Comparison of ENCODE assay signal across 1 cellular context in genomic region chr10:30645340-30645827, GRCh38.
TF ChIP-seq lines count a peak whose summit lies in the region.

No MANE protein-coding gene starts in this region.

TF ChIP-seq in GM23338, 12 proteins besides CTCF, POLR2A, EP300 and RAD21 (continued from another document):
- TF ChIP-seq, protein P1, sequence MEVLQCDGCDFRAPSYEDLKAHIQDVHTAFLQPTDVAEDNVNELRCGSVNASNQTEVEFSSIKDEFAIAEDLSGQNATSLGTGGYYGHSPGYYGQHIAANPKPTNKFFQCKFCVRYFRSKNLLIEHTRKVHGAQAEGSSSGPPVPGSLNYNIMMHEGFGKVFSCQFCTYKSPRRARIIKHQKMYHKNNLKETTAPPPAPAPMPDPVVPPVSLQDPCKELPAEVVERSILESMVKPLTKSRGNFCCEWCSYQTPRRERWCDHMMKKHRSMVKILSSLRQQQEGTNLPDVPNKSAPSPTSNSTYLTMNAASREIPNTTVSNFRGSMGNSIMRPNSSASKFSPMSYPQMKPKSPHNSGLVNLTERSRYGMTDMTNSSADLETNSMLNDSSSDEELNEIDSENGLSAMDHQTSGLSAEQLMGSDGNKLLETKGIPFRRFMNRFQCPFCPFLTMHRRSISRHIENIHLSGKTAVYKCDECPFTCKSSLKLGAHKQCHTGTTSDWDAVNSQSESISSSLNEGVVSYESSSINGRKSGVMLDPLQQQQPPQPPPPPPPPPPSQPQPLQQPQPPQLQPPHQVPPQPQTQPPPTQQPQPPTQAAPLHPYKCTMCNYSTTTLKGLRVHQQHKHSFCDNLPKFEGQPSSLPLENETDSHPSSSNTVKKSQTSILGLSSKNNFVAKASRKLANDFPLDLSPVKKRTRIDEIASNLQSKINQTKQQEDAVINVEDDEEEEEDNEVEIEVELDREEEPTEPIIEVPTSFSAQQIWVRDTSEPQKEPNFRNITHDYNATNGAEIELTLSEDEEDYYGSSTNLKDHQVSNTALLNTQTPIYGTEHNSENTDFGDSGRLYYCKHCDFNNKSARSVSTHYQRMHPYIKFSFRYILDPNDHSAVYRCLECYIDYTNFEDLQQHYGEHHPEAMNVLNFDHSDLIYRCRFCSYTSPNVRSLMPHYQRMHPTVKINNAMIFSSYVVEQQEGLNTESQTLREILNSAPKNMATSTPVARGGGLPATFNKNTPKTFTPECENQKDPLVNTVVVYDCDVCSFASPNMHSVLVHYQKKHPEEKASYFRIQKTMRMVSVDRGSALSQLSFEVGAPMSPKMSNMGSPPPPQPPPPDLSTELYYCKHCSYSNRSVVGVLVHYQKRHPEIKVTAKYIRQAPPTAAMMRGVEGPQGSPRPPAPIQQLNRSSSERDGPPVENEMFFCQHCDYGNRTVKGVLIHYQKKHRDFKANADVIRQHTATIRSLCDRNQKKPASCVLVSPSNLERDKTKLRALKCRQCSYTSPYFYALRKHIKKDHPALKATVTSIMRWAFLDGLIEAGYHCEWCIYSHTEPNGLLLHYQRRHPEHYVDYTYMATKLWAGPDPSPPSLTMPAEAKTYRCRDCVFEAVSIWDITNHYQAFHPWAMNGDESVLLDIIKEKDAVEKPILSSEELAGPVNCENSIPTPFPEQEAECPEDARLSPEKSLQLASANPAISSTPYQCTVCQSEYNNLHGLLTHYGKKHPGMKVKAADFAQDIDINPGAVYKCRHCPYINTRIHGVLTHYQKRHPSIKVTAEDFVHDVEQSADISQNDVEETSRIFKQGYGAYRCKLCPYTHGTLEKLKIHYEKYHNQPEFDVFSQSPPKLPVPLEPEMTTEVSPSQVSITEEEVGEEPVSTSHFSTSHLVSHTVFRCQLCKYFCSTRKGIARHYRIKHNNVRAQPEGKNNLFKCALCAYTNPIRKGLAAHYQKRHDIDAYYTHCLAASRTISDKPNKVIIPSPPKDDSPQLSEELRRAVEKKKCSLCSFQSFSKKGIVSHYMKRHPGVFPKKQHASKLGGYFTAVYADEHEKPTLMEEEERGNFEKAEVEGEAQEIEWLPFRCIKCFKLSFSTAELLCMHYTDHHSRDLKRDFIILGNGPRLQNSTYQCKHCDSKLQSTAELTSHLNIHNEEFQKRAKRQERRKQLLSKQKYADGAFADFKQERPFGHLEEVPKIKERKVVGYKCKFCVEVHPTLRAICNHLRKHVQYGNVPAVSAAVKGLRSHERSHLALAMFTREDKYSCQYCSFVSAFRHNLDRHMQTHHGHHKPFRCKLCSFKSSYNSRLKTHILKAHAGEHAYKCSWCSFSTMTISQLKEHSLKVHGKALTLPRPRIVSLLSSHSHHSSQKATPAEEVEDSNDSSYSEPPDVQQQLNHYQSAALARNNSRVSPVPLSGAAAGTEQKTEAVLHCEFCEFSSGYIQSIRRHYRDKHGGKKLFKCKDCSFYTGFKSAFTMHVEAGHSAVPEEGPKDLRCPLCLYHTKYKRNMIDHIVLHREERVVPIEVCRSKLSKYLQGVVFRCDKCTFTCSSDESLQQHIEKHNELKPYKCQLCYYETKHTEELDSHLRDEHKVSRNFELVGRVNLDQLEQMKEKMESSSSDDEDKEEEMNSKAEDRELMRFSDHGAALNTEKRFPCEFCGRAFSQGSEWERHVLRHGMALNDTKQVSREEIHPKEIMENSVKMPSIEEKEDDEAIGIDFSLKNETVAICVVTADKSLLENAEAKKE (CRISPR knock-in tag; IDR thresholded peaks at IDR 0.05) = no peak
- TF ChIP-seq JUNB (IDR thresholded peaks at IDR 0.05; ENCODE audit: unreplicated experiment) (no peak), POLR2AphosphoS5 (IDR thresholded peaks at IDR 0.05; ENCODE audit: low read depth) (no peak)
